In genomic region chr13:60645552-60646138, GRCh38 we compare ENCODE assay signal across 17 cellular contexts.
A peak's percentile ranks its signal among the peaks of the same experiment; 100 is the strongest.
DNase-seq lines count a peak whose midpoint lies in the region; ATAC-seq, FAIRE-seq and TF ChIP-seq lines count a peak whose summit lies in the region.
"Had no signal": no experiment of that assay in that cellular context is flagged by ENCODE, and none has a peak within 500 bp of the region (broad histone marks: within the 10 kb centered on the region; RNA-seq: fewer than 3 reads in every experiment).

No MANE protein-coding gene starts in this region.

- POLR2A ChIA-PET in H1 (lab: Charles Lee; ENCODE audit: partially characterized antibody): interaction anchor here (0.6 kb wide), 1 partner anchor 19 kb away, joined by 3 read pairs; no protein-coding TSS in a partner anchor

- peaks cover 0 to 19% (median 7%) of the 10 kb centered on the region in 4 experiments; a peak in 4 of 7 replicates for H3K4me1 ChIP-seq in H1 (replicated peaks in 1 of 4; ENCODE audit: control insufficient read depth in 3 of 4, insufficient read depth in 4 of 4, low read length in 3 of 4)
- no peaks in the 10 kb centered on the region for H3K4me1 ChIP-seq in Peyer's patch

- H4K5ac ChIP-seq in H1 (ENCODE audit: insufficient read length, low read depth, low read length): no peak overlapping the region

- no peaks in the 10 kb centered on the region for H4K20me1 ChIP-seq in H1 (replicated peaks in 1 of 2; ENCODE audit: control insufficient read depth in 1 of 2, insufficient read depth in 2 of 2, low read length in 2 of 2)

- TF ChIP-seq POLR2A in H1 (IDR thresholded peaks at IDR 0.05; ENCODE audit: control extremely low read depth in 1 of 2, low read depth in 2 of 2, low read length in 2 of 2): no peak
- no peak for TF ChIP-seq POLR2A in Peyer's patch (IDR thresholded peaks at IDR 0.05)
- TF ChIP-seq POLR2A in erythroblast (IDR thresholded peaks at IDR 0.05; ENCODE audit: low read length): no peak

- H4K91ac ChIP-seq in H1 (replicated peaks; ENCODE audit: insufficient read length, low read length): no peak overlapping the region

- H2BK20ac ChIP-seq in H1 (ENCODE audit: low read length): no peak overlapping the region

- H3K4me3 ChIP-seq in MG63 (no peak overlapping the region), H1 (ENCODE audit: extremely low read depth in 1 of 4, insufficient read depth in 2 of 4, low read depth in 3 of 4, low read length in 4 of 4) (no peak overlapping the region), Peyer's patch (no peak overlapping the region)

- H3K79me2 ChIP-seq in H1 (ENCODE audit: control insufficient read depth in 1 of 2, insufficient read depth in 2 of 2, low read length in 2 of 2): no peaks in the 10 kb centered on the region

- no peak overlapping the region for H3K23ac ChIP-seq in H1 (ENCODE audit: insufficient read length)

- no peak overlapping the region for H3K56ac ChIP-seq in H1 (replicated peaks; ENCODE audit: insufficient read length, low read depth, low read length)

- peak; percentile 38 for DNase-seq in MG63
- no peak for DNase-seq in H1 (ENCODE audit: low read depth in 1 of 2, low spot score in 2 of 2)
- no peak for DNase-seq in T-helper 9 cell
- DNase-seq in Peyer's patch: no peak
- DNase-seq in erythroblast (lab: John Stamatoyannopoulos, UW): no peak
- no peak for DNase-seq in stimulated activated naive CD4-positive, alpha-beta T cell treated with Interleukin-2 at 50 U/mL for 16 hours (lab: John Stamatoyannopoulos, UW)
- DNase-seq: activated CD8-positive, alpha-beta memory T cell treated with anti-CD3 and anti-CD28 coated beads for 24 hours; DND-41; effector CD4-positive, alpha-beta T cell; mesendoderm; NCI-H1436; NCI-H510A treated with DMSO at 0.1 percent for 48 hours; Right ventricle myocardium superior had no signal

- TF ChIP-seq RAD21 in H1 (IDR thresholded peaks at IDR 0.05 in 1 of 2, conservative IDR thresholded peaks at IDR 0.05 in 1 of 2; ENCODE audit: low read depth in 2 of 2, low read length in 2 of 2): no peak

- H3K9me3 ChIP-seq in MG63 (no peaks in the 10 kb centered on the region), H1 (ENCODE audit: insufficient read depth in 2 of 2, low read depth in 1 of 2, low read length in 1 of 2) (no peaks in the 10 kb centered on the region), Peyer's patch (no peaks in the 10 kb centered on the region)
- H3K9me3 ChIP-seq: neutrophil had no signal

- H3K27me3 ChIP-seq in MG63 (no peaks in the 10 kb centered on the region), H1 (replicated peaks in 1 of 4; ENCODE audit: control insufficient read depth in 3 of 4, extremely low read depth in 1 of 4, insufficient read depth in 3 of 4, low read length in 3 of 4) (no peaks in the 10 kb centered on the region), Peyer's patch (no peaks in the 10 kb centered on the region)
- H3K27me3 ChIP-seq: neutrophil had no signal

- H2AK5ac ChIP-seq in H1 (ENCODE audit: low read depth, low read length): no peak overlapping the region

- H2BK120ac ChIP-seq in H1 (replicated peaks; ENCODE audit: low read depth, low read length): no peak overlapping the region

- no peaks in the 10 kb centered on the region for H3K23me2 ChIP-seq in H1 (ENCODE audit: low read depth, low read length)

- H3K9ac ChIP-seq in H1 (replicated peaks in 1 of 4; ENCODE audit: extremely low read depth in 1 of 4, low read depth in 3 of 4, low read length in 3 of 4): no peak overlapping the region

- no peak overlapping the region for H3K4me2 ChIP-seq in H1 (ENCODE audit: insufficient read depth in 1 of 2, low read depth in 2 of 2, low read length in 2 of 2)

- no peaks in the 10 kb centered on the region for H3K79me1 ChIP-seq in H1 (ENCODE audit: low read depth, low read length)

- no peak overlapping the region for H4K8ac ChIP-seq in H1 (ENCODE audit: extremely low read depth, insufficient read depth, low read length)

- no peak for TF ChIP-seq CTCF in H1 (IDR thresholded peaks at IDR 0.05; ENCODE audit: control extremely low read depth in 1 of 3, insufficient read depth in 1 of 3, low read depth in 1 of 3, low read length in 3 of 3)
- no peak for TF ChIP-seq CTCF in Peyer's patch (IDR thresholded peaks at IDR 0.05)

- H3K14ac ChIP-seq in H1 (ENCODE audit: insufficient read length): no peak overlapping the region

- no peak overlapping the region for H3K18ac ChIP-seq in H1 (ENCODE audit: extremely low read depth, low read length)

- TF ChIP-seq EP300 in H1 (IDR thresholded peaks at IDR 0.05; ENCODE audit: borderline replicate concordance in 1 of 2, low read depth in 2 of 2, low read length in 2 of 2): no peak

- H2AFZ ChIP-seq in H1 (ENCODE audit: low read length): no peak overlapping the region

- no peak overlapping the region for H3K27ac ChIP-seq in H1 (ENCODE audit: low read depth, low read length)
- H3K27ac ChIP-seq in Peyer's patch: no peak overlapping the region
- H3K27ac ChIP-seq: neutrophil had no signal

- no peak overlapping the region for H3K4ac ChIP-seq in H1 (replicated peaks; ENCODE audit: insufficient read length, low read depth, low read length)

- ATAC-seq in GM18870 (IDR thresholded peaks at IDR 0.05; ENCODE audit: unreplicated experiment): peak; percentile 83
- peak; percentile 57 for ATAC-seq in HG02870 (IDR thresholded peaks at IDR 0.05; ENCODE audit: unreplicated experiment)
- ATAC-seq: HepG2 had no signal

- peak overlapping the region; percentile 29; the same call in 1 of the 2 replicates for H2BK12ac ChIP-seq in H1 (ENCODE audit: low read depth, low read length)

- no peak overlapping the region for H2BK15ac ChIP-seq in H1 (ENCODE audit: low read length)

- H3K36me3 ChIP-seq in MG63 (no peaks in the 10 kb centered on the region), H1 (ENCODE audit: control insufficient read depth in 2 of 4, insufficient read depth in 4 of 4, low read length in 3 of 4) (no peaks in the 10 kb centered on the region), Peyer's patch (no peaks in the 10 kb centered on the region)
- H3K36me3 ChIP-seq: neutrophil had no signal

- CTCF ChIA-PET in H1 (lab: Charles Lee; ENCODE audit: partially characterized antibody): interaction anchor here (1.5 to 3.0 kb wide), 3 partner anchors 11 to 18 kb away, joined by 6 to 11 read pairs (median 8); no protein-coding TSS in a partner anchor

- 92% methylated on average over 7 of the region's 7 CpGs; no CpG with 5 or more reads in 1 of the 2 experiments for WGBS in H1 (ENCODE audit: extremely low coverage in 1 of 2, insufficient coverage in 1 of 2, insufficient read length in 1 of 2, insufficient replicate concordance in 2 of 2, low coverage in 1 of 2, low lambda C conversion rate in 2 of 2, missing lambda C conversion rate in 1 of 2), 2 experiments

- H2BK5ac ChIP-seq in H1 (ENCODE audit: low read depth, low read length): no peak overlapping the region; the same call in 1 of the 2 replicates

- no peak for FAIRE-seq in H1 (lab: Jason Lieb, UNC)
- FAIRE-seq: HepG2 had no signal

TF ChIP-seq in H1, 55 proteins besides CTCF, POLR2A, EP300 and RAD21 (continues in another document):
- TF ChIP-seq ATF2 (IDR thresholded peaks at IDR 0.05; ENCODE audit: low read length): no peak
- no peak for TF ChIP-seq SP4 (IDR thresholded peaks at IDR 0.05; ENCODE audit: low read length)
- TF ChIP-seq RXRA (IDR thresholded peaks at IDR 0.05; ENCODE audit: insufficient read depth, low read depth, low read length): no peak
- no peak for TF ChIP-seq CBX8 (IDR thresholded peaks at IDR 0.05; ENCODE audit: borderline replicate concordance, low read depth, low read length)
- no peak for TF ChIP-seq BACH1 (IDR thresholded peaks at IDR 0.05; ENCODE audit: low read length)
- no peak for TF ChIP-seq RBBP5 (IDR thresholded peaks at IDR 0.05; ENCODE audit: borderline replicate concordance, low read depth, low read length)
- TF ChIP-seq CBX5 (IDR thresholded peaks at IDR 0.05; ENCODE audit: low read depth, low read length): no peak
- TF ChIP-seq TBP (IDR thresholded peaks at IDR 0.05; ENCODE audit: low read depth, low read length): no peak
- TF ChIP-seq BCL11A (IDR thresholded peaks at IDR 0.05; ENCODE audit: low read depth in 2 of 2, low read length in 2 of 2): no peak
- no peak for TF ChIP-seq ATF3 (IDR thresholded peaks at IDR 0.05; ENCODE audit: insufficient read depth, low read depth, low read length)
- TF ChIP-seq MAX (IDR thresholded peaks at IDR 0.05): no peak
- no peak for TF ChIP-seq GTF2F1 (IDR thresholded peaks at IDR 0.05; ENCODE audit: borderline replicate concordance, low read depth, low read length)
